In genomic region chr10:132845041-132845551, GRCh38 we compare ENCODE assay signal across 21 cellular contexts. TPM values are rescaled to one million over a fixed set of nuclear protein-coding genes. Genes with fewer than 3 reads are reported as not detected.
A peak's percentile ranks its signal among the peaks of the same experiment; 100 is the strongest.
DNase-seq lines count a peak whose midpoint lies in the region; ATAC-seq and TF ChIP-seq lines count a peak whose summit lies in the region.
"Had no signal": no experiment of that assay in that cellular context is flagged by ENCODE, and none has a peak within 500 bp of the region (broad histone marks: within the 10 kb centered on the region; RNA-seq: fewer than 3 reads in every experiment).

No MANE protein-coding gene starts in this region.

- no peak overlapping the region for H2AK5ac ChIP-seq in neuronal stem cell (ENCODE audit: low read depth, low read length)

- no peak overlapping the region for H3K4ac ChIP-seq in neuronal stem cell (ENCODE audit: low read length)

- no peak overlapping the region for H2AFZ ChIP-seq in neuronal stem cell (ENCODE audit: low read length)

- H3K9me3 ChIP-seq in neuronal stem cell (replicated peaks in 1 of 2; ENCODE audit: control insufficient read depth in 2 of 2, insufficient read depth in 1 of 2, low read depth in 1 of 2, low read length in 2 of 2): peaks cover 5 to 6% of the 10 kb centered on the region in 2 donors
- peaks cover 8 to 23% (median 17%) of the 10 kb centered on the region in 4 donors for H3K9me3 ChIP-seq in upper lobe of left lung

- H3K27me3 ChIP-seq in neuronal stem cell (ENCODE audit: control insufficient read depth in 3 of 3, insufficient read depth in 3 of 3, low read depth in 1 of 3, low read length in 3 of 3) (peaks cover 0 to 46% (median 0%) of the 10 kb centered on the region in 3 experiments), upper lobe of left lung (peaks cover 0 to 7% (median 0%) of the 10 kb centered on the region in 4 donors)

- H2BK15ac ChIP-seq in neuronal stem cell (ENCODE audit: low read length): no peak overlapping the region

- H3K18ac ChIP-seq in neuronal stem cell (ENCODE audit: low read length): peak overlapping the region; percentile 71

- ATAC-seq in upper lobe of left lung (ENCODE audit: low FRiP score in 2 of 2): no peak
- ATAC-seq in HG02981 (IDR thresholded peaks at IDR 0.05; ENCODE audit: unreplicated experiment): no peak

- no peaks in the 10 kb centered on the region for H3K36me3 ChIP-seq in neuronal stem cell (replicated peaks in 1 of 2; ENCODE audit: control insufficient read depth in 2 of 2, insufficient read depth in 2 of 2, low read length in 2 of 2)
- no peaks in the 10 kb centered on the region for H3K36me3 ChIP-seq in upper lobe of left lung
- H3K36me3 ChIP-seq: HAP-1 had no signal

- H3K23ac ChIP-seq in neuronal stem cell (ENCODE audit: low read depth, low read length, poor library complexity): peak overlapping the region; percentile 3

- H2BK120ac ChIP-seq in neuronal stem cell (ENCODE audit: low read depth, low read length): no peak overlapping the region

- H3K14ac ChIP-seq in neuronal stem cell (ENCODE audit: low read length): no peak overlapping the region

- no peak overlapping the region for H4K8ac ChIP-seq in neuronal stem cell (ENCODE audit: low read depth, low read length)

- H3K4me3 Mint-ChIP-seq in chondrocyte (ENCODE audit: unreplicated experiment): no peak overlapping the region
- H3K4me3 Mint-ChIP-seq: CD4-positive, CD25-positive, alpha-beta regulatory T cell had no signal

- peaks cover 5% of the 10 kb centered on the region for H3K4me1 Mint-ChIP-seq in chondrocyte (ENCODE audit: low read depth)

- H3K27ac ChIP-seq in neuronal stem cell (replicated peaks; ENCODE audit: low read length) (no peak overlapping the region), upper lobe of left lung (no peak overlapping the region)

- TF ChIP-seq EP300 in upper lobe of left lung (IDR thresholded peaks at IDR 0.05): no peak

- peak overlapping the region; percentile 59 for H4K91ac ChIP-seq in neuronal stem cell (ENCODE audit: low read depth, low read length, poor library complexity)

- TF ChIP-seq POLR2A in upper lobe of left lung (IDR thresholded peaks at IDR 0.05): no peak

- H3K9ac ChIP-seq in neuronal stem cell (ENCODE audit: low read depth, low read length, poor library complexity): no peak overlapping the region

- peaks cover 3% of the 10 kb centered on the region for H3K36me3 Mint-ChIP-seq in chondrocyte (ENCODE audit: low read depth)
- H3K36me3 Mint-ChIP-seq: CD4-positive, CD25-positive, alpha-beta regulatory T cell had no signal

- H3K4me2 ChIP-seq in neuronal stem cell (ENCODE audit: insufficient read depth, low read length, poor library complexity, severe bottlenecking): no peak overlapping the region

- peak; percentile 75 for DNase-seq in chondrocyte (ENCODE audit: low spot score)
- DNase-seq in iPS-NIHi11 (ENCODE audit: low spot score): peak; percentile 3
- DNase-seq in neuronal stem cell (ENCODE audit: low spot score): no peak
- peak; percentile 14 to 63 for DNase-seq in upper lobe of left lung
- no peak for DNase-seq in RKO (ENCODE audit: low spot score)
- no peak for DNase-seq in superior temporal gyrus (ENCODE audit: extremely low spot score)
- DNase-seq: CD4-positive, CD25-positive, alpha-beta regulatory T cell; COR-L47; DMS79; KG1; NCI-H1105; NCI-H146; NCI-H2029 treated with DMSO at 0.1 percent for 48 hours; NCI-H226; NCI-H524; NCI-H82; Right ventricle myocardium superior had no signal

- H3K79me1 ChIP-seq in neuronal stem cell (ENCODE audit: low read depth, low read length): no peaks in the 10 kb centered on the region

- H3K4me1 ChIP-seq in neuronal stem cell (ENCODE audit: control insufficient read depth in 2 of 2, insufficient read depth in 1 of 2, low read depth in 1 of 2, low read length in 2 of 2) (peaks cover 0 to 2% of the 10 kb centered on the region in 2 donors), upper lobe of left lung (peaks cover 0 to 10% (median 0%) of the 10 kb centered on the region in 4 donors)
- H3K4me1 ChIP-seq: HAP-1 had no signal

- H3K9me3 Mint-ChIP-seq in chondrocyte (ENCODE audit: low read depth): peaks cover 12% of the 10 kb centered on the region

- H2BK5ac ChIP-seq in neuronal stem cell (ENCODE audit: low read length): no peak overlapping the region

- H3K4me3 ChIP-seq in neuronal stem cell (ENCODE audit: low read length in 2 of 2) (no peak overlapping the region), upper lobe of left lung (no peak overlapping the region)
- H3K4me3 ChIP-seq: HAP-1 had no signal

- TF ChIP-seq CTCF in chondrocyte (IDR thresholded peaks at IDR 0.05) (no peak), upper lobe of left lung (IDR thresholded peaks at IDR 0.05) (no peak)

- no CpG with 5 or more reads among the region's 15 CpGs for WGBS in neuronal stem cell (ENCODE audit: extremely low coverage in 2 of 2, insufficient read length in 2 of 2, insufficient replicate concordance in 1 of 2), 2 donors
- WGBS in upper lobe of left lung, 2 donors: 76 to 83% methylated on average over 9 to 15 of the region's 15 CpGs

- H3K27me3 Mint-ChIP-seq in chondrocyte (ENCODE audit: low read depth): peaks cover 30% of the 10 kb centered on the region
- H3K27me3 Mint-ChIP-seq: CD4-positive, CD25-positive, alpha-beta regulatory T cell had no signal

- no peak overlapping the region for H3K27ac Mint-ChIP-seq in chondrocyte (ENCODE audit: unreplicated experiment)
- H3K27ac Mint-ChIP-seq: CD4-positive, CD25-positive, alpha-beta regulatory T cell had no signal

- H2BK12ac ChIP-seq in neuronal stem cell (ENCODE audit: low read length): no peak overlapping the region

RNA-seq across cellular contexts. Expression of gene NKX6-2, which starts 59.1 kb away (rescaled TPM):
- total RNA-seq in chondrocyte (not detected in 3 replicates), upper lobe of left lung (not detected)
- polyA plus RNA-seq in neuronal stem cell (2013, experiment 1 of 2): 0.08 TPM
- polyA plus RNA-seq in neuronal stem cell (2013, experiment 2 of 2): 0.06 TPM
- total RNA-seq: CD4-positive, CD25-positive, alpha-beta regulatory T cell; Right ventricle myocardium superior; SK-MEL-5 had no signal
- polyA plus RNA-seq: BJ had no signal

Comparison
In these comparisons a context has a peak if more than half of its experiments do, and no peak if none do; other contexts are left out.
1. DNase-seq: peak in chondrocyte (single experiment), iPS-NIHi11 (single experiment) and upper lobe of left lung (2 of 2); none in neuronal stem cell (single experiment), RKO (single experiment) and superior temporal gyrus (single experiment).